8 cellular contexts compared by ENCODE assay signal in genomic region chr17:57009737-57010445, GRCh38.
A peak's percentile ranks its signal among the peaks of the same experiment; 100 is the strongest.
DNase-seq lines count a peak whose midpoint lies in the region; ATAC-seq and TF ChIP-seq lines count a peak whose summit lies in the region.

No MANE protein-coding gene starts in this region.

- peak; percentile 81 for DNase-seq in D341Med (ENCODE audit: low spot score)
- DNase-seq in NCI-H1417 (lab: John Stamatoyannopoulos, UW), result peak; percentile 66 to 85 (median 71)
- DNase-seq in T-helper 1 cell, result peak in 4 of 5 donors; percentile 5 to 44 (median 20)
- no peak for DNase-seq in astrocyte of the cerebellum (ENCODE audit: low read depth)
- DNase-seq in iPS DF 6.9 (ENCODE audit: low read depth, low spot score), result peak; percentile 76
- peak; percentile 12 to 22 for DNase-seq in stimulated activated CD4-positive, alpha-beta T cell treated with anti-CD3 and anti-CD28 coated beads, Interleukin-15, amount 100 ng/mL, for 1 hour (ENCODE audit: low read depth in 1 of 2, low spot score in 1 of 2)

- no CpG with 5 or more reads among the region's 7 CpGs for WGBS in iPS DF 6.9 (ENCODE audit: insufficient coverage, insufficient read length)

- no peaks in the 10 kb centered on the region; the same call in 1 of the 2 replicates for H3K4me1 ChIP-seq in iPS DF 6.9 (ENCODE audit: control insufficient read depth, insufficient read depth, low read length)

- no peaks in the 10 kb centered on the region for H3K9me3 ChIP-seq in iPS DF 6.9 (ENCODE audit: control insufficient read depth, insufficient read depth, low read length)

- in situ Hi-C loops in astrocyte of the cerebellum (cut with HindIII; ENCODE audit: low sequenced_read_pairs), result no loop called here

- no peak overlapping the region for H3K27ac ChIP-seq in iPS DF 6.9 (ENCODE audit: low read length)

- peak; percentile 39 for ATAC-seq in GM21786 (IDR thresholded peaks at IDR 0.05; ENCODE audit: unreplicated experiment)
- ATAC-seq in GM21381 (IDR thresholded peaks at IDR 0.05; ENCODE audit: unreplicated experiment), result no peak

- H3K27me3 ChIP-seq in iPS DF 6.9 (ENCODE audit: control insufficient read depth, insufficient read depth, low read length), result no peaks in the 10 kb centered on the region

- no peaks in the 10 kb centered on the region for H3K36me3 ChIP-seq in iPS DF 6.9 (ENCODE audit: control insufficient read depth, insufficient read depth, low read length)

- peak; percentile 84 for TF ChIP-seq CTCF in astrocyte of the cerebellum (IDR thresholded peaks at IDR 0.05; ENCODE audit: low read depth, low read length, missing control alignments)

- H3K4me3 ChIP-seq in astrocyte of the cerebellum (ENCODE audit: low read depth, low read length) (no peak overlapping the region), iPS DF 6.9 (ENCODE audit: low read length) (no peak overlapping the region)
